In genomic region chr9:135707449-135708138, GRCh38 we compare ENCODE assay signal across 21 cellular contexts. TPM values are rescaled to one million over a fixed set of nuclear protein-coding genes. Genes with fewer than 3 reads are reported as not detected.
"Had no signal": no experiment of that assay in that cellular context is flagged by ENCODE, and none has a peak within 500 bp of the region (broad histone marks: within the 10 kb centered on the region; RNA-seq: fewer than 3 reads in every experiment).

No MANE protein-coding gene starts in this region.

- H3K4me1 Mint-ChIP-seq: activated CD4-positive, alpha-beta memory T cell treated with anti-CD3 and anti-CD28 coated beads, Interleukin-2, amount 10 ng/mL, durations not matched to agents 7 days and 5 days; activated CD4-positive, alpha-beta T cell treated with anti-CD3 and anti-CD28 coated beads for 36 hours; nephron progenitor cell had no signal

- H3K4me1 ChIP-seq: colonic mucosa had no signal

- H3K4me3 ChIP-seq: colonic mucosa, hepatocyte, left ventricle myocardium inferior, stomach, thyroid gland had no signal

- H3K36me3 ChIP-seq: colonic mucosa, left ventricle myocardium inferior, stomach, thyroid gland, WERI-Rb-1 had no signal

- H3K9me3 ChIP-seq: colonic mucosa, left ventricle myocardium inferior, stomach, thyroid gland had no signal

- H3K9me3 Mint-ChIP-seq: activated CD4-positive, alpha-beta memory T cell treated with anti-CD3 and anti-CD28 coated beads, Interleukin-2, amount 10 ng/mL, durations not matched to agents 7 days and 5 days; activated naive CD4-positive, alpha-beta T cell treated with anti-CD3 and anti-CD28 coated beads, Interleukin-2, amount 50 U/mL, for 72 hours; nephron progenitor cell had no signal

- DNase-seq: activated CD4-positive, alpha-beta memory T cell treated with anti-CD3 and anti-CD28 coated beads, Interleukin-2, amount 10 ng/mL, durations not matched to agents 7 days and 5 days; activated CD4-positive, alpha-beta T cell treated with anti-CD3 and anti-CD28 coated beads for 36 hours; activated effector memory CD4-positive, alpha-beta T cell treated with anti-CD3 and anti-CD28 coated beads, Interleukin-2, amount 50 U/mL, for 16 hours; activated T-cell treated with anti-CD3 and anti-CD28 coated beads, Interleukin-2, amount 50 U/mL, for 48 hours; caudate nucleus; colonic mucosa; left ventricle myocardium inferior; nephron progenitor cell; stimulated activated CD4-positive, alpha-beta T cell treated with anti-CD3 and anti-CD28 coated beads, Interleukin-12 subunit alpha, Interleukin-12 subunit beta, amount 100 ng/mL, for 4 hours; stimulated activated CD4-positive, alpha-beta T cell treated with anti-CD3 and anti-CD28 coated beads, Interleukin-2, amount 100 ng/mL, for 24 hours; stomach; T-helper 17 cell; thyroid gland; WERI-Rb-1 had no signal

- ATAC-seq: activated CD4-positive, alpha-beta T cell treated with anti-CD3 and anti-CD28 coated beads for 36 hours; activated naive CD4-positive, alpha-beta T cell treated with anti-CD3 and anti-CD28 coated beads, Interleukin-2, amount 50 U/mL, for 72 hours; esophagus mucosa; sciatic nerve; T-helper 17 cell had no signal

- H3K27ac Mint-ChIP-seq: activated CD4-positive, alpha-beta memory T cell treated with anti-CD3 and anti-CD28 coated beads, Interleukin-2, amount 10 ng/mL, durations not matched to agents 7 days and 5 days; activated CD4-positive, alpha-beta T cell treated with anti-CD3 and anti-CD28 coated beads for 36 hours; activated naive CD4-positive, alpha-beta T cell treated with anti-CD3 and anti-CD28 coated beads, Interleukin-2, amount 50 U/mL, for 72 hours; nephron progenitor cell; T-helper 17 cell had no signal

- H3K27me3 ChIP-seq: thyroid gland had no signal

- H3K4me2 ChIP-seq: hepatocyte had no signal

- H3K27ac ChIP-seq: colonic mucosa, hepatocyte, left ventricle myocardium inferior, stomach, thyroid gland, WERI-Rb-1 had no signal

- H3K36me3 Mint-ChIP-seq: activated naive CD4-positive, alpha-beta T cell treated with anti-CD3 and anti-CD28 coated beads, Interleukin-2, amount 50 U/mL, for 72 hours had no signal

- H3K79me2 ChIP-seq: hepatocyte had no signal

- H3K4me3 Mint-ChIP-seq: activated CD4-positive, alpha-beta memory T cell treated with anti-CD3 and anti-CD28 coated beads, Interleukin-2, amount 10 ng/mL, durations not matched to agents 7 days and 5 days; activated CD4-positive, alpha-beta T cell treated with anti-CD3 and anti-CD28 coated beads for 36 hours; nephron progenitor cell; T-helper 17 cell had no signal

- H2AFZ ChIP-seq: hepatocyte had no signal

- H3K27me3 Mint-ChIP-seq: activated CD4-positive, alpha-beta memory T cell treated with anti-CD3 and anti-CD28 coated beads, Interleukin-2, amount 10 ng/mL, durations not matched to agents 7 days and 5 days had no signal

- FAIRE-seq: keratinocyte had no signal

RNA-seq across cellular contexts. Expression of gene KCNT1, which starts 5.6 kb away (rescaled TPM):
- total RNA-seq: activated CD4-positive, alpha-beta T cell treated with anti-CD3 and anti-CD28 coated beads for 36 hours; activated naive CD4-positive, alpha-beta T cell treated with anti-CD3 and anti-CD28 coated beads, Interleukin-2, amount 50 U/mL, for 72 hours; esophagus mucosa; hepatocyte; osteoblast had no signal
- polyA plus RNA-seq: keratinocyte had no signal

RNA-seq across cellular contexts. Expression of gene SOHLH1, which starts 8.3 kb away (rescaled TPM):
- total RNA-seq: activated CD4-positive, alpha-beta memory T cell treated with anti-CD3 and anti-CD28 coated beads, Interleukin-2, amount 10 ng/mL, durations not matched to agents 7 days and 5 days; activated CD4-positive, alpha-beta T cell treated with anti-CD3 and anti-CD28 coated beads for 36 hours; activated naive CD4-positive, alpha-beta T cell treated with anti-CD3 and anti-CD28 coated beads, Interleukin-2, amount 50 U/mL, for 72 hours; colonic mucosa; esophagus mucosa; hepatocyte; left ventricle myocardium inferior; mucosa of gallbladder; osteoblast; sciatic nerve; stomach; T-helper 17 cell; thyroid gland had no signal
- polyA plus RNA-seq: hepatocyte, keratinocyte, stomach had no signal

RNA-seq across cellular contexts. Expression of gene LCN9, which starts 44.5 kb away (rescaled TPM):
- total RNA-seq: activated CD4-positive, alpha-beta memory T cell treated with anti-CD3 and anti-CD28 coated beads, Interleukin-2, amount 10 ng/mL, durations not matched to agents 7 days and 5 days; activated CD4-positive, alpha-beta T cell treated with anti-CD3 and anti-CD28 coated beads for 36 hours; activated naive CD4-positive, alpha-beta T cell treated with anti-CD3 and anti-CD28 coated beads, Interleukin-2, amount 50 U/mL, for 72 hours; colonic mucosa; esophagus mucosa; left ventricle myocardium inferior; mucosa of gallbladder; osteoblast; sciatic nerve; stomach; T-helper 17 cell; thyroid gland had no signal
- polyA plus RNA-seq: keratinocyte, stomach had no signal
